Comparison of ENCODE assay signal across 8 cellular contexts in the genomic region with DNA sequence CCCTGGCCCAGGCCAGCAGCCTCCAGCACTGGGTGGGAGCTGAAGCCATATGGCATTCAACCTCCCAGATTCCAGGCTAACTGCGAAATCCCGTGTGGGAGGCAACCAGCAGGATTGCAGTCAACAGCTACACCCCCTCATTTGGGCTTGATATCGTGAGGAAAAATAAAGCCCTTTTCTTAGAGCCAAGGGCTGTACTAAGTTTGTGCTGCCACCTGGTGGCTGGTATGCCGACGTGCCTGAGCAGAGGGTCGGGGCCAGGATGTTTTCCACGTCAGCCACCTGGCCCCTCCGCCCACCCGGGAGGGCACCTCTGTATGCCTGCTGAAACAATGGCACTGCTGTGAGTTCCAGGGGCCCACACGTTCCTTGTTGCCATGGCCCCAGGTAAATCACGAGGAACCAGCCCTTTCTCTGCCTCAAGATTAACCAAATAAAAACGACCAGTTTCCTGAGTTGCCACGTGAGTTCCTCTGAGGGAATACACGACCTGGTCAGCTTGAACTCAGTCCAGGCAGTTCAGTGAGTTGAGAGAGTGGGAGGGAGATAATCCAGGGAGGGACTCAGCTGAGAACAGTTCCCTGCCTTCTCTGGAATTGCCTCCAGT. TPM values are rescaled to one million over a fixed set of nuclear protein-coding genes. Genes with fewer than 3 reads are reported as not detected.
DNase-seq lines count a peak whose midpoint lies in the region; ATAC-seq, FAIRE-seq and TF ChIP-seq lines count a peak whose summit lies in the region.

No MANE protein-coding gene starts in this region.

- peak; percentile 91 for FAIRE-seq in urothelium cell line (lab: Jason Lieb, UNC)

- DNase-seq in CD4-positive, CD25-positive, alpha-beta regulatory T cell, result peak; percentile 34 to 71 (median 44)
- DNase-seq in HL-60 (ENCODE audit: low read depth in 1 of 2, low spot score in 1 of 2) (peak; percentile 4 to 15), SK-N-SH (peak; percentile 80), heart left ventricle (peak; percentile 44 to 74 (median 55)), progenitor cell of endocrine pancreas (ENCODE audit: low spot score, unreplicated experiment) (peak; percentile 81), urothelium cell line (ENCODE audit: low spot score) (peak; percentile 82)
- DNase-seq in activated naive CD8-positive, alpha-beta T cell treated with anti-CD3 and anti-CD28 coated beads, Interleukin-2, amount 10 ng/mL, durations not matched to agents 7 days and 5 days, result peak; percentile 67

- no peak overlapping the region for H3K27ac Mint-ChIP-seq in CD4-positive, CD25-positive, alpha-beta regulatory T cell
- H3K27ac Mint-ChIP-seq in activated naive CD8-positive, alpha-beta T cell treated with anti-CD3 and anti-CD28 coated beads, Interleukin-2, amount 10 ng/mL, durations not matched to agents 7 days and 5 days, result no peak overlapping the region
- H3K27ac Mint-ChIP-seq in progenitor cell of endocrine pancreas, result peak overlapping the region; percentile 98

- H3K4me3 Mint-ChIP-seq in CD4-positive, CD25-positive, alpha-beta regulatory T cell, result peak overlapping the region in 2 of 4 donors; percentile 19 to 38
- no peak overlapping the region for H3K4me3 Mint-ChIP-seq in activated naive CD8-positive, alpha-beta T cell treated with anti-CD3 and anti-CD28 coated beads, Interleukin-2, amount 10 ng/mL, durations not matched to agents 7 days and 5 days
- H3K4me3 Mint-ChIP-seq in progenitor cell of endocrine pancreas (ENCODE audit: low read depth), result no peak overlapping the region

- peaks cover 0 to 3% (median 0%) of the 10 kb centered on the region in 7 donors for H3K9me3 Mint-ChIP-seq in CD4-positive, CD25-positive, alpha-beta regulatory T cell
- peaks cover 2% of the 10 kb centered on the region for H3K9me3 Mint-ChIP-seq in activated naive CD8-positive, alpha-beta T cell treated with anti-CD3 and anti-CD28 coated beads, Interleukin-2, amount 10 ng/mL, durations not matched to agents 7 days and 5 days
- no peaks in the 10 kb centered on the region for H3K9me3 Mint-ChIP-seq in progenitor cell of endocrine pancreas (ENCODE audit: low read depth)

- H3K4me2 ChIP-seq in SK-N-SH, result no peak overlapping the region

- no peak for TF ChIP-seq EP300 in SK-N-SH (IDR thresholded peaks at IDR 0.05; ENCODE audit: borderline replicate concordance in 1 of 2, low read depth in 1 of 2, low read length in 1 of 2)

- H3K4me1 Mint-ChIP-seq in CD4-positive, CD25-positive, alpha-beta regulatory T cell, result peaks cover 0 to 6% (median 0%) of the 10 kb centered on the region in 4 donors
- no peaks in the 10 kb centered on the region for H3K4me1 Mint-ChIP-seq in activated naive CD8-positive, alpha-beta T cell treated with anti-CD3 and anti-CD28 coated beads, Interleukin-2, amount 10 ng/mL, durations not matched to agents 7 days and 5 days
- H3K4me1 Mint-ChIP-seq in progenitor cell of endocrine pancreas (ENCODE audit: low read depth), result peaks cover 23% of the 10 kb centered on the region

- TF ChIP-seq POLR2A in heart left ventricle (IDR thresholded peaks at IDR 0.05), result no peak

- no peaks in the 10 kb centered on the region for H3K36me3 Mint-ChIP-seq in CD4-positive, CD25-positive, alpha-beta regulatory T cell
- no peaks in the 10 kb centered on the region for H3K36me3 Mint-ChIP-seq in activated naive CD8-positive, alpha-beta T cell treated with anti-CD3 and anti-CD28 coated beads, Interleukin-2, amount 10 ng/mL, durations not matched to agents 7 days and 5 days
- peaks cover 51% of the 10 kb centered on the region for H3K36me3 Mint-ChIP-seq in progenitor cell of endocrine pancreas (ENCODE audit: insufficient read depth)

- H4K20me1 ChIP-seq in SK-N-SH (ENCODE audit: insufficient read depth), result no peaks in the 10 kb centered on the region

- no peak overlapping the region for H3K4me3 ChIP-seq in CD4-positive, CD25-positive, alpha-beta regulatory T cell (ENCODE audit: low read depth, low read length)
- no peak overlapping the region for H3K4me3 ChIP-seq in HL-60 (replicated peaks; ENCODE audit: insufficient read depth, low read length)
- peak overlapping the region in 1 of 2 experiments; percentile 40; a peak in 1 of 4 replicates for H3K4me3 ChIP-seq in SK-N-SH (ENCODE audit: low read depth in 2 of 2, low read length in 1 of 2)
- no peak overlapping the region for H3K4me3 ChIP-seq in heart left ventricle

- peaks cover 3% of the 10 kb centered on the region for H3F3A ChIP-seq in SK-N-SH (replicated peaks; ENCODE audit: insufficient read depth)

- H3K27ac ChIP-seq in CD4-positive, CD25-positive, alpha-beta regulatory T cell (ENCODE audit: insufficient read depth, low read length, poor library complexity, severe bottlenecking), result no peak overlapping the region
- H3K27ac ChIP-seq in HL-60 (replicated peaks) (no peak overlapping the region), SK-N-SH (ENCODE audit: low read depth in 2 of 2, low read length in 1 of 2) (no peak overlapping the region; a peak in 1 of 4 replicates), heart left ventricle (no peak overlapping the region)

- CTCF ChIA-PET in SK-N-SH (lab: Yijun Ruan, JAX), result interaction anchor here (0.6 to 6.3 kb wide), 24 partner anchors 9 to 814 kb away, joined by 3 to 35 read pairs (median 4); partner anchors contain the start of genes MYO1D and TMEM98

- TF ChIP-seq RAD21 in SK-N-SH (IDR thresholded peaks at IDR 0.05; ENCODE audit: low read length), result peak; percentile 56

- POLR2A ChIA-PET in SK-N-SH (lab: Yijun Ruan, JAX), result no interaction called here
- POLR2A ChIA-PET in activated naive CD8-positive, alpha-beta T cell treated with anti-CD3 and anti-CD28 coated beads, Interleukin-2, amount 10 ng/mL, durations not matched to agents 7 days and 5 days (lab: Charles Lee), result no interaction called here

- H3K9me3 ChIP-seq in CD4-positive, CD25-positive, alpha-beta regulatory T cell (ENCODE audit: control insufficient read depth in 2 of 2, low read length in 2 of 2), result no peaks in the 10 kb centered on the region
- H3K9me3 ChIP-seq in SK-N-SH, result no peaks in the 10 kb centered on the region
- peaks cover 0 to 5% (median 0%) of the 10 kb centered on the region in 12 donors for H3K9me3 ChIP-seq in heart left ventricle

- H2AFZ ChIP-seq in SK-N-SH (ENCODE audit: low read depth), result no peak overlapping the region

- ATAC-seq in CD4-positive, CD25-positive, alpha-beta regulatory T cell (ENCODE audit: low read depth in 2 of 2), result peak in 1 of 2 donors; percentile 59
- ATAC-seq in activated naive CD8-positive, alpha-beta T cell treated with anti-CD3 and anti-CD28 coated beads, Interleukin-2, amount 10 ng/mL, durations not matched to agents 7 days and 5 days (ENCODE audit: low read depth), result peak; percentile 70
- ATAC-seq in heart left ventricle (peak in 3 of 4 donors; percentile 65 to 81 (median 71)), GM18873 (IDR thresholded peaks at IDR 0.05; ENCODE audit: low FRiP score, unreplicated experiment) (no peak)

- no peaks in the 10 kb centered on the region for H3K4me1 ChIP-seq in CD4-positive, CD25-positive, alpha-beta regulatory T cell (ENCODE audit: control insufficient read depth, insufficient read depth, low read length, poor library complexity, severe bottlenecking)
- H3K4me1 ChIP-seq in SK-N-SH (ENCODE audit: control insufficient read depth in 1 of 2, insufficient read depth in 2 of 2, low read depth in 1 of 2, low read length in 1 of 2) (no peaks in the 10 kb centered on the region; a peak in 1 of 4 replicates), heart left ventricle (peaks cover 0 to 10% (median 1%) of the 10 kb centered on the region in 12 donors)

- H3K27me3 Mint-ChIP-seq in CD4-positive, CD25-positive, alpha-beta regulatory T cell, result peaks cover 27% of the 10 kb centered on the region
- H3K27me3 Mint-ChIP-seq in activated naive CD8-positive, alpha-beta T cell treated with anti-CD3 and anti-CD28 coated beads, Interleukin-2, amount 10 ng/mL, durations not matched to agents 7 days and 5 days, result peaks cover 10% of the 10 kb centered on the region
- no peaks in the 10 kb centered on the region for H3K27me3 Mint-ChIP-seq in progenitor cell of endocrine pancreas

- no peaks in the 10 kb centered on the region for H3K79me2 ChIP-seq in SK-N-SH (ENCODE audit: insufficient read depth)

- H3K27me3 ChIP-seq in CD4-positive, CD25-positive, alpha-beta regulatory T cell (ENCODE audit: control insufficient read depth, insufficient read depth, low read length), result no peaks in the 10 kb centered on the region
- H3K27me3 ChIP-seq in HL-60 (ENCODE audit: insufficient read depth, poor library complexity, severe bottlenecking) (no peaks in the 10 kb centered on the region), SK-N-SH (ENCODE audit: insufficient read depth) (no peaks in the 10 kb centered on the region), heart left ventricle (peaks cover 0 to 4% (median 0%) of the 10 kb centered on the region in 9 donors)

- intact Hi-C loops in heart left ventricle (cut with DNase I), result loop anchor here in 1 of 10 donors (10.0 kb wide), 1 partner anchor 58 kb away; the partner anchor contains the start of gene SPACA3

- 47% methylated on average over 12 of the region's 14 CpGs for WGBS in SK-N-SH (ENCODE audit: low lambda C conversion rate)
- 21 to 44% (median 29%) methylated on average over 12 to 14 of the region's 14 CpGs for WGBS in heart left ventricle, 4 donors

- TF ChIP-seq CTCF in HL-60 (IDR thresholded peaks at IDR 0.05; ENCODE audit: insufficient read depth, low read length) (peak; percentile 52), SK-N-SH (IDR thresholded peaks at IDR 0.05) (peak; percentile 74), heart left ventricle (IDR thresholded peaks at IDR 0.05) (peak; percentile 60 to 82 (median 72)), progenitor cell of endocrine pancreas (IDR thresholded peaks at IDR 0.05; ENCODE audit: unreplicated experiment) (peak; percentile 97)

- H3K9ac ChIP-seq in SK-N-SH, result no peak overlapping the region

- H3K36me3 ChIP-seq in CD4-positive, CD25-positive, alpha-beta regulatory T cell (ENCODE audit: control insufficient read depth, insufficient read depth, low read length), result no peaks in the 10 kb centered on the region
- H3K36me3 ChIP-seq in SK-N-SH (replicated peaks in 1 of 2; ENCODE audit: control insufficient read depth in 1 of 2, insufficient read depth in 2 of 2, low read length in 1 of 2), result peaks cover 36 to 68% of the 10 kb centered on the region in 2 experiments
- H3K36me3 ChIP-seq in heart left ventricle, result peaks cover 0 to 33% (median 5%) of the 10 kb centered on the region in 9 donors

- H3K9me2 ChIP-seq in SK-N-SH, result no peaks in the 10 kb centered on the region

RNA-seq across cellular contexts. Expression of gene TMEM98, which starts 9.0 kb away (rescaled TPM):
- not detected for total RNA-seq in CD4-positive, CD25-positive, alpha-beta regulatory T cell
- not detected for polyA plus RNA-seq in CD4-positive, CD25-positive, alpha-beta regulatory T cell
- polyA plus RNA-seq in SK-N-SH (2012; rRNA removed) (167 and 196 TPM in 2 replicates), heart left ventricle (10 to 100 TPM in 1 of 2 donors, 1 to 10 TPM in 1; 5.7 to 23.1 TPM)
- 125 and 153 TPM in 2 replicates for polyA plus RNA-seq in SK-N-SH (2012; cell fraction: cytosol; rRNA removed)
- polyA plus RNA-seq in SK-N-SH (2012; cell fraction: nucleus; rRNA removed), result 133 and 177 TPM in 2 replicates
- not detected for total RNA-seq in activated naive CD8-positive, alpha-beta T cell treated with anti-CD3 and anti-CD28 coated beads, Interleukin-2, amount 10 ng/mL, durations not matched to agents 7 days and 5 days
- total RNA-seq in heart left ventricle (10 to 100 TPM in 6 of 9 donors, 1 to 10 TPM in 3; 6.1 to 35.8 (median 13.3) TPM), progenitor cell of endocrine pancreas (181 and 188 TPM in 2 replicates)

RNA-seq across cellular contexts. Expression of gene SPACA3, which starts 54.6 kb away (rescaled TPM):
- total RNA-seq in CD4-positive, CD25-positive, alpha-beta regulatory T cell, result not detected
- not detected for polyA plus RNA-seq in CD4-positive, CD25-positive, alpha-beta regulatory T cell
- polyA plus RNA-seq in SK-N-SH (2012; rRNA removed) (not detected in 2 replicates), heart left ventricle (not detected)
- not detected in 2 replicates for polyA plus RNA-seq in SK-N-SH (2012; cell fraction: cytosol; rRNA removed)
- polyA plus RNA-seq in SK-N-SH (2012; cell fraction: nucleus; rRNA removed), result not detected in 2 replicates
- total RNA-seq in activated naive CD8-positive, alpha-beta T cell treated with anti-CD3 and anti-CD28 coated beads, Interleukin-2, amount 10 ng/mL, durations not matched to agents 7 days and 5 days, result not detected
- total RNA-seq in heart left ventricle (not detected), progenitor cell of endocrine pancreas (not detected in 2 replicates)

Comparison
In these comparisons a context has a peak if more than half of its experiments do, and no peak if none do; other contexts are left out.
1. DNase-seq: peak in every context shown above with its lines; median percentile 82 in urothelium cell line; 81 in progenitor cell of endocrine pancreas; 80 in SK-N-SH; 67 in activated naive CD8-positive, alpha-beta T cell treated with anti-CD3 and anti-CD28 coated beads, Interleukin-2, amount 10 ng/mL, durations not matched to agents 7 days and 5 days; 55 in heart left ventricle; 44 in CD4-positive, CD25-positive, alpha-beta regulatory T cell; 10 in HL-60.